In the genomic region with DNA sequence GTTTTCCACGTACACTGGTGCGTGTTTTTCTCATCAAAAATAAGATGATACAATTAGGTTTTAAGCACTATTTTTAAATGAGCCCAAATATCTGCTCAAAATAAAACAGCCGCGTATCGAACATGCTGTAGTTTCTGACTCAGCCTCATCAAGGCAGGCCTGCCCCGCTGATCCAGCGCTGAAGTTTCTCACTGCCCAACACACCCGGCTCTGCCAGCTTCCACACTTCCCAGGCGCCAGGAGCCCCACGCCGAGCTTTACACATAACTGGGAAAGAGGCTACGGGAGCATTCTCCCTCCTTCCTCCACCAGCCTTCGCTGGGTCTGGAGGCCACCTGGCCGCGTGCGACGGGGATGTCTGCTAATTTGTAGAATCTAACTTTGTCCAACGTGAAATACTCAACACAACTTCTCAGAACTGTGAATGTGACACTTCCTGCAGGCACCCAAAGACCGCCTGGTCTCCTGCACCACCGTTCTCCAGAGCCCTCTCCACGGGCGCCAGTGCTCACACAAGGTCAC, we compare ENCODE assay signal across 18 cellular contexts. TPM values are rescaled to one million over a fixed set of nuclear protein-coding genes. Genes with fewer than 3 reads are reported as not detected.
DNase-seq lines count a peak whose midpoint lies in the region; ATAC-seq and TF ChIP-seq lines count a peak whose summit lies in the region.
"Had no signal": no experiment of that assay in that cellular context is flagged by ENCODE, and none has a peak within 500 bp of the region (broad histone marks: within the 10 kb centered on the region; RNA-seq: fewer than 3 reads in every experiment).

No MANE protein-coding gene starts in this region.

- H3K4me1 Mint-ChIP-seq in T-helper 17 cell = peaks cover 10% of the 10 kb centered on the region

- intact Hi-C loops in A673 (cut with micrococcal nuclease; ENCODE audit: unreplicated experiment) = no loop called here

- DNase-seq in AG08395 (ENCODE audit: low spot score) (peak; percentile 63), GM03348 (ENCODE audit: low spot score) (peak; percentile 56), T-helper 17 cell (no peak), mesenchymal stem cell (no peak), NCI-H1105 treated with DMSO at 0.1 percent for 48 hours (lab: John Stamatoyannopoulos, UW) (no peak), A673 (ENCODE audit: low spot score) (no peak)
- DNase-seq: BE2C; Caco-2; CD8-positive, alpha-beta memory T cell; DND-41; GDM1; GOT3; HFFc6 had no signal

- ATAC-seq in T-helper 17 cell = no peak
- no peak for ATAC-seq in GM18907 (IDR thresholded peaks at IDR 0.05; ENCODE audit: unreplicated experiment)
- no peak for ATAC-seq in GM19351 (IDR thresholded peaks at IDR 0.05; ENCODE audit: unreplicated experiment)

- H3K4me3 ChIP-seq in mesenchymal stem cell (ENCODE audit: insufficient read depth in 1 of 2, low read depth in 1 of 2, low read length in 2 of 2) = no peak overlapping the region
- H3K4me3 ChIP-seq in A673 (ENCODE audit: low read depth, low read length, poor library complexity, severe bottlenecking) = no peak overlapping the region
- H3K4me3 ChIP-seq: HAP-1 had no signal

- peak overlapping the region; percentile 27 for H3K27ac Mint-ChIP-seq in T-helper 17 cell
- H3K27ac Mint-ChIP-seq: HFFc6 had no signal

- H3K23ac ChIP-seq in mesenchymal stem cell (ENCODE audit: low read length in 2 of 2) = no peak overlapping the region

- H2BK12ac ChIP-seq in mesenchymal stem cell (ENCODE audit: low read length in 2 of 2) = no peak overlapping the region

- CTCF ChIA-PET in A673 (lab: Charles Lee) = no interaction called here

- no peak overlapping the region for H2BK120ac ChIP-seq in mesenchymal stem cell (ENCODE audit: low read depth, low read length)

- peaks cover 33% of the 10 kb centered on the region for H3K79me1 ChIP-seq in mesenchymal stem cell (replicated peaks; ENCODE audit: low read length, poor library complexity, severe bottlenecking)

- peak overlapping the region; percentile 3 for H4K91ac ChIP-seq in mesenchymal stem cell (ENCODE audit: low read length)

- H3K27me3 ChIP-seq in mesenchymal stem cell (ENCODE audit: control insufficient read depth in 1 of 2, insufficient read depth in 1 of 2, low read length in 2 of 2) (no peaks in the 10 kb centered on the region), A673 (replicated peaks; ENCODE audit: insufficient read depth, low read depth, low read length, poor library complexity) (no peaks in the 10 kb centered on the region)
- H3K27me3 ChIP-seq: BE2C had no signal

- no peak overlapping the region for H2BK5ac ChIP-seq in mesenchymal stem cell (ENCODE audit: low read depth, low read length, poor library complexity, severe bottlenecking)

- H4K8ac ChIP-seq in mesenchymal stem cell (ENCODE audit: low read length) = peak overlapping the region; percentile 36

- H3K14ac ChIP-seq in mesenchymal stem cell (ENCODE audit: low read length in 2 of 2) = no peak overlapping the region

- H3K36me3 Mint-ChIP-seq in T-helper 17 cell (ENCODE audit: low read depth) = peaks cover under 1% of the 10 kb centered on the region

- peaks cover 33% of the 10 kb centered on the region for H3K4me1 ChIP-seq in mesenchymal stem cell (ENCODE audit: control insufficient read depth, insufficient read depth, low read depth, low read length)
- H3K4me1 ChIP-seq in A673 (ENCODE audit: insufficient read depth, low read length, poor library complexity, severe bottlenecking) = peaks cover 13% of the 10 kb centered on the region
- H3K4me1 ChIP-seq: Caco-2, HAP-1 had no signal

- H3K27ac ChIP-seq in mesenchymal stem cell (ENCODE audit: low read length, poor library complexity, severe bottlenecking) (no peak overlapping the region), A673 (ENCODE audit: low read depth, low read length, poor library complexity, severe bottlenecking) (no peak overlapping the region)
- H3K27ac ChIP-seq: 22Rv1, HL-60 had no signal

- H3K18ac ChIP-seq in mesenchymal stem cell (ENCODE audit: low read depth in 1 of 2, low read length in 2 of 2) = no peak overlapping the region

- H3K4me3 Mint-ChIP-seq in T-helper 17 cell = no peak overlapping the region
- H3K4me3 Mint-ChIP-seq: HFFc6 had no signal

- peaks cover 29 to 46% of the 10 kb centered on the region in 2 experiments for H3K36me3 ChIP-seq in mesenchymal stem cell (ENCODE audit: control insufficient read depth in 1 of 2, insufficient read depth in 2 of 2, low read depth in 1 of 2, low read length in 2 of 2)
- H3K36me3 ChIP-seq in A673 (ENCODE audit: insufficient read depth, low read length, poor library complexity, severe bottlenecking) = no peaks in the 10 kb centered on the region
- H3K36me3 ChIP-seq: HAP-1 had no signal

- no peak overlapping the region for H3K4me2 ChIP-seq in mesenchymal stem cell (ENCODE audit: low read length, poor library complexity, severe bottlenecking)

- BruUV-seq in A673 (replicated peaks; lab: Mats Ljungman, UMichigan) = no TSS peak

- no peak for TF ChIP-seq CTCF in A673 (conservative IDR thresholded peaks at IDR 0.05; ENCODE audit: low read depth, low read length)

- WGBS in mesenchymal stem cell = 95% methylated on average over 22 of the region's 22 CpGs

- H2BK15ac ChIP-seq in mesenchymal stem cell (ENCODE audit: low read depth, poor library complexity, severe bottlenecking) = no peak overlapping the region

- H2AFZ ChIP-seq in mesenchymal stem cell (ENCODE audit: low read depth, low read length) = no peak overlapping the region

- POLR2A ChIA-PET in A673 (lab: Charles Lee; ENCODE audit: low non-redundant PET) = no interaction called here

- no peak overlapping the region for H3K9ac ChIP-seq in mesenchymal stem cell (ENCODE audit: low read length)

- no peaks in the 10 kb centered on the region for H3K27me3 Mint-ChIP-seq in T-helper 17 cell

- H3K9me3 ChIP-seq in T-helper 17 cell (ENCODE audit: control insufficient read depth, low read length, poor library complexity, severe bottlenecking) (no peaks in the 10 kb centered on the region), mesenchymal stem cell (ENCODE audit: control insufficient read depth, low read length) (no peaks in the 10 kb centered on the region), A673 (ENCODE audit: low read depth, low read length, poor library complexity, severe bottlenecking) (no peaks in the 10 kb centered on the region)
- H3K9me3 ChIP-seq: BE2C, Caco-2, HAP-1 had no signal

- H2AK5ac ChIP-seq in mesenchymal stem cell (ENCODE audit: low read length, severe bottlenecking) = no peak overlapping the region

- H3K4ac ChIP-seq in mesenchymal stem cell (ENCODE audit: low read depth in 1 of 2, low read length in 2 of 2) = peak overlapping the region in 1 of 2 experiments; percentile 46

RNA-seq across cellular contexts. Expression of a gene that starts 42.1 kb away (rescaled TPM):
- 100 to 1,000 TPM in 1 of 2 donors, 10 to 100 TPM in 1; 90.6 to 102 TPM for total RNA-seq in T-helper 17 cell
- polyA plus RNA-seq in mesenchymal stem cell (2013, experiment 1 of 2) = 102 TPM
- 105 TPM for polyA plus RNA-seq in mesenchymal stem cell (2013, experiment 2 of 2)
- 68.6 and 74.7 TPM in 2 replicates for total RNA-seq in A673 (2021)

RNA-seq across cellular contexts. Expression of a gene that starts 50.6 kb away (rescaled TPM):
- total RNA-seq in T-helper 17 cell (10 to 100 TPM; 32.7 to 41.7 TPM), A673 (2021) (32.2 and 34.3 TPM in 2 replicates)
- polyA plus RNA-seq in mesenchymal stem cell (2013, experiment 1 of 2) = 14.6 TPM
- 15.2 TPM for polyA plus RNA-seq in mesenchymal stem cell (2013, experiment 2 of 2)

RNA-seq across cellular contexts. Expression of a gene that starts 58.6 kb away (rescaled TPM):
- total RNA-seq in T-helper 17 cell (10 to 100 TPM; 16.5 to 17.7 TPM), A673 (2021) (30.3 and 32.3 TPM in 2 replicates)
- 24.1 TPM for polyA plus RNA-seq in mesenchymal stem cell (2013, experiment 1 of 2)
- 23.5 TPM for polyA plus RNA-seq in mesenchymal stem cell (2013, experiment 2 of 2)

Comparison
In these comparisons a context has a peak if more than half of its experiments do, and no peak if none do; other contexts are left out.
1. DNase-seq: peak in AG08395 (single experiment) and GM03348 (single experiment); none in T-helper 17 cell (0 of 3), mesenchymal stem cell (single experiment), NCI-H1105 treated with DMSO at 0.1 percent for 48 hours (single experiment) and A673 (single experiment).